Comparison of ENCODE assay signal across 2 cellular contexts in genomic region chr2:85865539-85866164, GRCh38.
A peak's percentile ranks its signal among the peaks of the same experiment; 100 is the strongest.
TF ChIP-seq lines count a peak whose summit lies in the region.

No MANE protein-coding gene starts in this region.

TF ChIP-seq in GM12878, 131 proteins besides CTCF, POLR2A, EP300 and RAD21 (continues in another document):
- no peak for TF ChIP-seq ZNF24 (IDR thresholded peaks at IDR 0.05)
- no peak for TF ChIP-seq SMC3 (IDR thresholded peaks at IDR 0.05; ENCODE audit: borderline replicate concordance, low read length)
- no peak for TF ChIP-seq YBX1 (IDR thresholded peaks at IDR 0.05)
- 0 out of 2 replicates have a peak, but pooled peaks have one; percentile 40 for TF ChIP-seq CREB1 (IDR thresholded peaks at IDR 0.05; ENCODE audit: low read depth)
- no peak; the same call in 1 of the 2 replicates for TF ChIP-seq GATAD2B (conservative IDR thresholded peaks at IDR 0.05; ENCODE audit: low read depth)
- TF ChIP-seq ZNF592 (IDR thresholded peaks at IDR 0.05): no peak
- no peak for TF ChIP-seq HCFC1 (IDR thresholded peaks at IDR 0.05; ENCODE audit: low read length)
- TF ChIP-seq ZSCAN29 (IDR thresholded peaks at IDR 0.05): peak; percentile 91
- no peak for TF ChIP-seq POLR2AphosphoS5 (IDR thresholded peaks at IDR 0.05; ENCODE audit: low read length)
- TF ChIP-seq CUX1 (IDR thresholded peaks at IDR 0.05; ENCODE audit: insufficient replicate concordance, low read depth, low read length): no peak
- no peak for TF ChIP-seq RELA (IDR thresholded peaks at IDR 0.05; ENCODE audit: borderline replicate concordance, partially characterized antibody)
- no peak for TF ChIP-seq ZBTB33 (IDR thresholded peaks at IDR 0.05)
- TF ChIP-seq RBBP5 (conservative IDR thresholded peaks at IDR 0.05): no peak
- TF ChIP-seq HDGF (IDR thresholded peaks at IDR 0.05): no peak
- no peak for TF ChIP-seq RFX5 (IDR thresholded peaks at IDR 0.05; ENCODE audit: low read depth, low read length)
- peak; percentile 79 for TF ChIP-seq CBFB (IDR thresholded peaks at IDR 0.05; ENCODE audit: low read depth)
- TF ChIP-seq RCOR1 (conservative IDR thresholded peaks at IDR 0.05; ENCODE audit: low read depth, low read length): no peak
- TF ChIP-seq ZNF384 (IDR thresholded peaks at IDR 0.05; ENCODE audit: borderline replicate concordance, low read depth, low read length): no peak
- no peak for TF ChIP-seq ZNF217 (IDR thresholded peaks at IDR 0.05)

TF ChIP-seq in HepG2, 621 proteins besides CTCF, POLR2A, EP300 and RAD21:
- TF ChIP-seq FOXO1 (CRISPR knock-in tag; IDR thresholded peaks at IDR 0.05) (no peak), ZNF782 (CRISPR knock-in tag; IDR thresholded peaks at IDR 0.05; ENCODE audit: borderline replicate concordance) (no peak), GLI4 (CRISPR knock-in tag; IDR thresholded peaks at IDR 0.05; ENCODE audit: borderline replicate concordance) (no peak), ZSCAN25 (CRISPR knock-in tag; IDR thresholded peaks at IDR 0.05) (no peak)
